4 cellular contexts compared by ENCODE assay signal in genomic region chrX:106436695-106437094, GRCh38.
"Had no signal": no experiment of that assay in that cellular context is flagged by ENCODE, and none has a peak within 500 bp of the region (broad histone marks: within the 10 kb centered on the region; RNA-seq: fewer than 3 reads in every experiment).

No MANE protein-coding gene starts in this region.

- H3K27ac Mint-ChIP-seq: IgD-negative memory B cell had no signal

- DNase-seq: IMR-90 had no signal

- H3K27ac ChIP-seq: HL-60 had no signal

- H3K4me1 Mint-ChIP-seq: IgD-negative memory B cell had no signal

- H3K4me3 Mint-ChIP-seq: IgD-negative memory B cell had no signal

- H3K36me3 Mint-ChIP-seq: IgD-negative memory B cell had no signal

- H3K27me3 Mint-ChIP-seq: IgD-negative memory B cell had no signal

- H3K4me3 ChIP-seq: K562 had no signal
